Comparison of ENCODE assay signal across 17 cellular contexts in the genomic region with DNA sequence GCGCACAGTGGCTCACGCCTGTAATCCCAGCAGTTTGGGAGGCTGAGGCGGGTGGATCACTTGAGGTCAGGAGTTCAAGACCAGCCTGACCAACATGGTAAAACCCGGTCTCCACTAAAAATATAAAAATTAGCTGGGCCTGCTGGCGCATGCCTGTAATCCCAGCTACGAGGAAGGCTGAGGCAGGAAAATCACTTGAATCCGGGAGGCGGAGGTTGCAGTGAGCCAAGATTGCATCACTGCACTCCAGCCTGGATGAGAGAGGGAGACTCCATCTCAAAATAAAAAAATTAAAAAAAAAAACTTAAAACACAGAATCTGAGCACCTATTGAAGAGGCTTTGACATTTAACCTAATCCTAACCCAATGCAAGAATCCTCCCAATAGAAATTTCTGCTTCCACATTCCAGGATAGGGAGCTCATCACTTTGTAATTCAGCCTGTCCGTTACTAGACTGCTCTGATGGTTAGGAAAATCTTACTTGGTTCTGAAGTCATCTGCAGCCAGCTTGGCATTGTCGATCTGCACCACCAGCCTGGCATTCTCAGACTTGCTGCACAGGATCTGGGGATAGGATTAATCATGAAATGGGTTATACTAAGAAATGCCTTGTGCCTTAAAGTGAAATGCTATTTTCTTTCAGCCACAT. TPM values are rescaled to one million over a fixed set of nuclear protein-coding genes. Genes with fewer than 3 reads are reported as not detected.
DNase-seq lines count a peak whose midpoint lies in the region; ATAC-seq and TF ChIP-seq lines count a peak whose summit lies in the region.
"Had no signal": no experiment of that assay in that cellular context is flagged by ENCODE, and none has a peak within 500 bp of the region (broad histone marks: within the 10 kb centered on the region; RNA-seq: fewer than 3 reads in every experiment).

No MANE protein-coding gene starts in this region.

- no peak overlapping the region for H3K27ac Mint-ChIP-seq in activated naive CD4-positive, alpha-beta T cell treated with anti-CD3 and anti-CD28 coated beads, Interleukin-2, amount 50 U/mL, for 72 hours
- H3K27ac Mint-ChIP-seq: CD14-positive monocyte, progenitor cell of endocrine pancreas had no signal

- H3K4me3 ChIP-seq in AG10803 (ENCODE audit: low read length) (no peak overlapping the region), mesodermal cell (ENCODE audit: extremely low read depth, insufficient read depth, low read length, poor library complexity, severe bottlenecking) (no peak overlapping the region)
- no peak overlapping the region for H3K4me3 ChIP-seq in effector memory CD4-positive, alpha-beta T cell (ENCODE audit: insufficient read depth, low read depth, low read length, poor library complexity, severe bottlenecking)

- peaks cover 19% of the 10 kb centered on the region for H3K4me1 ChIP-seq in mesodermal cell (ENCODE audit: control insufficient read depth, insufficient read depth, low read length, poor library complexity, severe bottlenecking)
- no peaks in the 10 kb centered on the region for H3K4me1 ChIP-seq in effector memory CD4-positive, alpha-beta T cell (ENCODE audit: control insufficient read depth, insufficient read depth, low read length, poor library complexity, severe bottlenecking)

- WGBS in mesodermal cell (ENCODE audit: insufficient coverage in 2 of 2), 2 experiments = 79 to 96% methylated on average over 7 to 9 of the region's 10 CpGs

- H3K9me3 ChIP-seq in mesodermal cell (ENCODE audit: control insufficient read depth, low read length) = no peaks in the 10 kb centered on the region
- no peaks in the 10 kb centered on the region for H3K9me3 ChIP-seq in effector memory CD4-positive, alpha-beta T cell (ENCODE audit: control insufficient read depth, low read length)

- ATAC-seq in activated naive CD4-positive, alpha-beta T cell treated with anti-CD3 and anti-CD28 coated beads, Interleukin-2, amount 50 U/mL, for 72 hours = no peak
- no peak for ATAC-seq in GM18909 (IDR thresholded peaks at IDR 0.05; ENCODE audit: poor library complexity, unreplicated experiment)

- no peaks in the 10 kb centered on the region for H3K36me3 ChIP-seq in mesodermal cell (ENCODE audit: control insufficient read depth, insufficient read depth, low read length)
- H3K36me3 ChIP-seq in effector memory CD4-positive, alpha-beta T cell (ENCODE audit: control insufficient read depth, insufficient read depth, low read length) = no peaks in the 10 kb centered on the region

- DNase-seq in AG10803 (ENCODE audit: low read depth) (peak; percentile 83), LHCN-M2 (ENCODE audit: low read depth) (peak; percentile 30), epidermal melanocyte (ENCODE audit: insufficient read length, low spot score) (peak; percentile 35)
- DNase-seq in activated naive CD4-positive, alpha-beta T cell treated with anti-CD3 and anti-CD28 coated beads, Interleukin-2, amount 50 U/mL, for 72 hours (ENCODE audit: low spot score in 2 of 2) = no peak
- DNase-seq in effector memory CD4-positive, alpha-beta T cell = no peak
- DNase-seq in activated effector memory CD4-positive, alpha-beta T cell treated with anti-CD3 and anti-CD28 coated beads, Interleukin-2, amount 50 U/mL, for 16 hours = no peak
- DNase-seq: activated CD4-positive, alpha-beta T cell treated with anti-CD3 and anti-CD28 coated beads, Interleukin-2, amount 50 U/mL, for 48 hours; midbrain; NCI-H1092 treated with DMSO at 0.1 percent for 48 hours; NCI-H524 treated with DMSO at 0.1 percent for 48 hours; stimulated activated CD4-positive, alpha-beta T cell treated with anti-CD3 and anti-CD28 coated beads, Interleukin-2, amount 100 ng/mL, for 48 hours had no signal

- H3K36me3 Mint-ChIP-seq in activated naive CD4-positive, alpha-beta T cell treated with anti-CD3 and anti-CD28 coated beads, Interleukin-2, amount 50 U/mL, for 72 hours = no peaks in the 10 kb centered on the region
- H3K36me3 Mint-ChIP-seq: CD14-positive monocyte had no signal

- H3K27ac ChIP-seq in mesodermal cell (ENCODE audit: low read depth, low read length, severe bottlenecking) = peak overlapping the region; percentile 41
- H3K27ac ChIP-seq in effector memory CD4-positive, alpha-beta T cell (ENCODE audit: insufficient read depth, low read length, poor library complexity, severe bottlenecking) = no peak overlapping the region

- H3K27me3 ChIP-seq in effector memory CD4-positive, alpha-beta T cell (replicated peaks; ENCODE audit: control insufficient read depth, insufficient read depth, low read length, poor library complexity, severe bottlenecking) = no peaks in the 10 kb centered on the region

- no peaks in the 10 kb centered on the region for H3K9me3 Mint-ChIP-seq in activated naive CD4-positive, alpha-beta T cell treated with anti-CD3 and anti-CD28 coated beads, Interleukin-2, amount 50 U/mL, for 72 hours

- no peak for TF ChIP-seq CTCF in AG10803 (conservative IDR thresholded peaks at IDR 0.05; ENCODE audit: low read length)

RNA-seq across cellular contexts. Expression of a gene that starts 2.1 kb away (rescaled TPM):
- not detected in 2 replicates for total RNA-seq in LHCN-M2 (2014; rRNA removed)
- 0.17 TPM for polyA plus RNA-seq in LHCN-M2 (2012)
- not detected for polyA plus RNA-seq in mesodermal cell (2013, experiment 1 of 2)
- polyA plus RNA-seq in mesodermal cell (2013, experiment 2 of 2) = not detected
- total RNA-seq in activated naive CD4-positive, alpha-beta T cell treated with anti-CD3 and anti-CD28 coated beads, Interleukin-2, amount 50 U/mL, for 72 hours = not detected
- total RNA-seq: G401, progenitor cell of endocrine pancreas had no signal
- polyA plus RNA-seq: CD14-positive monocyte had no signal

RNA-seq across cellular contexts. Expression of a gene that starts 14.6 kb away (rescaled TPM):
- 0.29 and 1.0 TPM in 2 replicates for total RNA-seq in LHCN-M2 (2014; rRNA removed)
- 3.1 TPM for polyA plus RNA-seq in LHCN-M2 (2012)
- polyA plus RNA-seq in mesodermal cell (2013, experiment 1 of 2) = not detected
- polyA plus RNA-seq in mesodermal cell (2013, experiment 2 of 2) = not detected
- total RNA-seq in activated naive CD4-positive, alpha-beta T cell treated with anti-CD3 and anti-CD28 coated beads, Interleukin-2, amount 50 U/mL, for 72 hours = not detected
- total RNA-seq: G401, progenitor cell of endocrine pancreas had no signal
- polyA plus RNA-seq: CD14-positive monocyte had no signal

RNA-seq across cellular contexts. Expression of a gene that starts 16.9 kb away (rescaled TPM):
- not detected in 2 replicates for total RNA-seq in LHCN-M2 (2014; rRNA removed)
- polyA plus RNA-seq in LHCN-M2 (2012) = not detected
- not detected for polyA plus RNA-seq in mesodermal cell (2013, experiment 1 of 2)
- polyA plus RNA-seq in mesodermal cell (2013, experiment 2 of 2) = not detected
- total RNA-seq in activated naive CD4-positive, alpha-beta T cell treated with anti-CD3 and anti-CD28 coated beads, Interleukin-2, amount 50 U/mL, for 72 hours = not detected
- total RNA-seq: G401, progenitor cell of endocrine pancreas had no signal
- polyA plus RNA-seq: CD14-positive monocyte had no signal

RNA-seq across cellular contexts. Expression of a gene that starts 29.9 kb away (rescaled TPM):
- not detected in 2 replicates for total RNA-seq in LHCN-M2 (2014; rRNA removed)
- polyA plus RNA-seq in LHCN-M2 (2012) = 0.04 TPM
- not detected for polyA plus RNA-seq in mesodermal cell (2013, experiment 1 of 2)
- not detected for polyA plus RNA-seq in mesodermal cell (2013, experiment 2 of 2)
- total RNA-seq in activated naive CD4-positive, alpha-beta T cell treated with anti-CD3 and anti-CD28 coated beads, Interleukin-2, amount 50 U/mL, for 72 hours = not detected
- total RNA-seq: G401, progenitor cell of endocrine pancreas had no signal
- polyA plus RNA-seq: CD14-positive monocyte had no signal

RNA-seq across cellular contexts. Expression of a gene that starts 52.0 kb away (rescaled TPM):
- total RNA-seq in LHCN-M2 (2014; rRNA removed) = not detected in 2 replicates
- not detected for polyA plus RNA-seq in LHCN-M2 (2012)
- not detected for polyA plus RNA-seq in mesodermal cell (2013, experiment 1 of 2)
- polyA plus RNA-seq in mesodermal cell (2013, experiment 2 of 2) = not detected
- total RNA-seq in activated naive CD4-positive, alpha-beta T cell treated with anti-CD3 and anti-CD28 coated beads, Interleukin-2, amount 50 U/mL, for 72 hours = not detected
- total RNA-seq: G401, progenitor cell of endocrine pancreas had no signal
- polyA plus RNA-seq: CD14-positive monocyte, esophagus had no signal

Comparison
In these comparisons a context has a peak if more than half of its experiments do, and no peak if none do; other contexts are left out.
1. DNase-seq: peak in AG10803 (single experiment), LHCN-M2 (single experiment) and epidermal melanocyte (single experiment); none in activated naive CD4-positive, alpha-beta T cell treated with anti-CD3 and anti-CD28 coated beads, Interleukin-2, amount 50 U/mL, for 72 hours (0 of 2), effector memory CD4-positive, alpha-beta T cell (0 of 3) and activated effector memory CD4-positive, alpha-beta T cell treated with anti-CD3 and anti-CD28 coated beads, Interleukin-2, amount 50 U/mL, for 16 hours (single experiment).